Comparison of ENCODE assay signal across 21 cellular contexts in the genomic region with DNA sequence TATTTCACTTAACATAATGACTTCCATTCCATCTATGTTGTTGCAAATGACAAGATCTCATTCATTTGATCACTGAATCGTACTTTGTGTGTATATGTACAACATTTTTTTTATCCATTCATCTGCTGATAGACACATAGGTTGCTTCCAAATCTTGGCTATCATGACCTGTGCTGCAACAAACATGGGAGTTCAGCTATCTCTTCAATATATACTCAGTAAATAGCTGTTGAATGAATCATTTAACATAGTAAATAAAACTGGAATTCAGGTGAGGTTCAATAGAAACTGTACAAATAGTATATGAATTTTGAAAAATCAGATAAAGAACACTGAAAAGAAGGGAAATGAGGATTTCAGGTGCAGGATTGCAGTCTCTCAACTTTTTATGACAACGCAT.
DNase-seq lines count a peak whose midpoint lies in the region; ATAC-seq and TF ChIP-seq lines count a peak whose summit lies in the region.
"Had no signal": no experiment of that assay in that cellular context is flagged by ENCODE, and none has a peak within 500 bp of the region (broad histone marks: within the 10 kb centered on the region; RNA-seq: fewer than 3 reads in every experiment).

No MANE protein-coding gene starts in this region.

- no peak for TF ChIP-seq EP300 in sigmoid colon (IDR thresholded peaks at IDR 0.05)

- no peaks in the 10 kb centered on the region for H3K27me3 ChIP-seq in mammary epithelial cell (ENCODE audit: insufficient read depth, low read length)
- H3K27me3 ChIP-seq in RWPE2 (ENCODE audit: insufficient read depth, poor library complexity, severe bottlenecking) = no peaks in the 10 kb centered on the region
- H3K27me3 ChIP-seq in sigmoid colon = no peaks in the 10 kb centered on the region
- H3K27me3 ChIP-seq: MG63, SJSA1 had no signal

- TF ChIP-seq POLR2A in sigmoid colon (IDR thresholded peaks at IDR 0.05) = no peak

- H3K9ac ChIP-seq in mammary epithelial cell (ENCODE audit: insufficient read depth, low read length) = no peak overlapping the region

- dilution Hi-C loops in mammary epithelial cell (cut with HindIII; ENCODE audit: low sequenced_read_pairs) = no loop called here

- in situ Hi-C loops in mammary epithelial cell (cut with MboI; ENCODE audit: low sequenced_read_pairs in 2 of 2) = no loop called here

- no peaks in the 10 kb centered on the region for H4K20me1 ChIP-seq in mammary epithelial cell (ENCODE audit: insufficient read depth, low read length)

- H3K36me3 Mint-ChIP-seq in MCF 10A (ENCODE audit: insufficient read depth, unreplicated experiment) = no peaks in the 10 kb centered on the region
- no peaks in the 10 kb centered on the region for H3K36me3 Mint-ChIP-seq in natural killer cell treated with Interleukin-12 subunit alpha and Interleukin-12 subunit beta and Interleukin-15 and Interleukin-18, amount 100 ng/mL, for 72 hours

- H3K36me3 ChIP-seq in mammary epithelial cell (ENCODE audit: insufficient read depth, low read length) (no peaks in the 10 kb centered on the region), RWPE2 (ENCODE audit: low read depth) (no peaks in the 10 kb centered on the region), sigmoid colon (no peaks in the 10 kb centered on the region)
- H3K36me3 ChIP-seq: MG63, SJSA1 had no signal

- no peaks in the 10 kb centered on the region for H3K79me2 ChIP-seq in mammary epithelial cell (ENCODE audit: insufficient read depth, low read length)

- H3K4me3 Mint-ChIP-seq in MCF 10A (ENCODE audit: unreplicated experiment) = no peak overlapping the region
- H3K4me3 Mint-ChIP-seq in natural killer cell treated with Interleukin-12 subunit alpha and Interleukin-12 subunit beta and Interleukin-15 and Interleukin-18, amount 100 ng/mL, for 72 hours = no peak overlapping the region

- no peak overlapping the region for H2AFZ ChIP-seq in mammary epithelial cell (ENCODE audit: low read depth, low read length)

- no peak overlapping the region for H3K27ac Mint-ChIP-seq in MCF 10A (ENCODE audit: low read depth, unreplicated experiment)
- no peak overlapping the region for H3K27ac Mint-ChIP-seq in natural killer cell treated with Interleukin-12 subunit alpha and Interleukin-12 subunit beta and Interleukin-15 and Interleukin-18, amount 100 ng/mL, for 72 hours

- peaks cover 12% of the 10 kb centered on the region for H3K4me1 Mint-ChIP-seq in MCF 10A (ENCODE audit: insufficient read depth, unreplicated experiment)
- no peaks in the 10 kb centered on the region for H3K4me1 Mint-ChIP-seq in natural killer cell treated with Interleukin-12 subunit alpha and Interleukin-12 subunit beta and Interleukin-15 and Interleukin-18, amount 100 ng/mL, for 72 hours (ENCODE audit: low read depth in 2 of 2)

- H3K4me1 ChIP-seq in mammary epithelial cell (ENCODE audit: insufficient read depth, low read length) (peaks cover 10% of the 10 kb centered on the region), RWPE2 (ENCODE audit: insufficient read depth, poor library complexity, severe bottlenecking) (peaks cover 19% of the 10 kb centered on the region), sigmoid colon (no peaks in the 10 kb centered on the region)
- H3K4me1 ChIP-seq: SJSA1 had no signal

- 71% methylated on average over 2 of the region's 2 CpGs for WGBS in mammary epithelial cell (ENCODE audit: low coverage, missing lambda C conversion rate)
- 79 to 85% methylated on average over 2 of the region's 2 CpGs for WGBS in sigmoid colon, 2 donors

- H3K27me3 Mint-ChIP-seq in MCF 10A (ENCODE audit: insufficient read depth, unreplicated experiment) = no peaks in the 10 kb centered on the region
- no peaks in the 10 kb centered on the region for H3K27me3 Mint-ChIP-seq in natural killer cell treated with Interleukin-12 subunit alpha and Interleukin-12 subunit beta and Interleukin-15 and Interleukin-18, amount 100 ng/mL, for 72 hours

- POLR2A ChIA-PET in MCF 10A (lab: Yijun Ruan, JAX) = no interaction called here

- H3K9me3 Mint-ChIP-seq in MCF 10A (ENCODE audit: unreplicated experiment) = peaks cover 14% of the 10 kb centered on the region
- H3K9me3 Mint-ChIP-seq in natural killer cell treated with Interleukin-12 subunit alpha and Interleukin-12 subunit beta and Interleukin-15 and Interleukin-18, amount 100 ng/mL, for 72 hours = peaks cover 16% of the 10 kb centered on the region

- intact Hi-C loops in mammary epithelial cell (cut with micrococcal nuclease) (no loop called here), MCF 10A (cut with micrococcal nuclease) (no loop called here), sigmoid colon (cut with DNase I) (no loop called here)

- TF ChIP-seq CTCF in mammary epithelial cell (conservative IDR thresholded peaks at IDR 0.05 in 1 of 2, IDR thresholded peaks at IDR 0.05 in 1 of 2; ENCODE audit: extremely low read depth in 1 of 2, insufficient read depth in 1 of 2, low read depth in 1 of 2, low read length in 2 of 2) = no peak
- TF ChIP-seq CTCF in MCF 10A (IDR thresholded peaks at IDR 0.05; ENCODE audit: unreplicated experiment) = no peak
- TF ChIP-seq CTCF in RWPE2 (IDR thresholded peaks at IDR 0.05; ENCODE audit: poor library complexity, severe bottlenecking) = no peak
- no peak for TF ChIP-seq CTCF in epithelial cell of esophagus (IDR thresholded peaks at IDR 0.05; ENCODE audit: insufficient read depth, low read depth, low read length, missing control alignments)
- TF ChIP-seq CTCF in sigmoid colon (IDR thresholded peaks at IDR 0.05) = no peak

- ATAC-seq in RWPE2 (ENCODE audit: low read depth) (peak; percentile 80), HG03095 (IDR thresholded peaks at IDR 0.05; ENCODE audit: unreplicated experiment) (no peak), HG02852 (IDR thresholded peaks at IDR 0.05; ENCODE audit: unreplicated experiment) (no peak)
- no peak for ATAC-seq in natural killer cell treated with Interleukin-12 subunit alpha and Interleukin-12 subunit beta and Interleukin-15 and Interleukin-18, amount 100 ng/mL, for 72 hours

- H3K9me3 ChIP-seq in mammary epithelial cell (replicated peaks; ENCODE audit: insufficient read depth, low read length) (no peaks in the 10 kb centered on the region), RWPE2 (ENCODE audit: severe bottlenecking) (no peaks in the 10 kb centered on the region), sigmoid colon (no peaks in the 10 kb centered on the region)
- H3K9me3 ChIP-seq: MG63, SJSA1 had no signal

- CTCF ChIA-PET in mammary epithelial cell (lab: Charles Lee; ENCODE audit: low non-redundant PET) (no interaction called here), MCF 10A (lab: Yijun Ruan, JAX) (no interaction called here)

- no peak for DNase-seq in mammary epithelial cell
- no peak for DNase-seq in MCF 10A (ENCODE audit: unreplicated experiment)
- no peak for DNase-seq in RWPE2 (ENCODE audit: low spot score)
- DNase-seq in epithelial cell of esophagus (ENCODE audit: low read depth) = peak; percentile 42
- DNase-seq in sigmoid colon = no peak
- DNase-seq in natural killer cell treated with Interleukin-12 subunit alpha and Interleukin-12 subunit beta and Interleukin-15 and Interleukin-18, amount 100 ng/mL, for 72 hours (ENCODE audit: low spot score) = no peak
- DNase-seq: 8988T, DMS53, GOT3, HCEC 1CT, Karpas-422, MG63, NCI-H1417 treated with DMSO at 0.1 percent for 48 hours, NCI-H187, NCI-H2081 treated with DMSO at 0.1 percent for 48 hours, NCI-H2171, NCI-H510A, Right ventricle myocardium superior had no signal

- H3K27ac ChIP-seq in mammary epithelial cell (ENCODE audit: insufficient read depth, low read depth, low read length) (peak overlapping the region; percentile 19), RWPE2 (ENCODE audit: poor library complexity, severe bottlenecking) (peak overlapping the region; percentile 85), sigmoid colon (no peak overlapping the region)
- H3K27ac ChIP-seq: SJSA1 had no signal

- H3K4me2 ChIP-seq in mammary epithelial cell (ENCODE audit: insufficient read depth, low read depth, low read length) = no peak overlapping the region

- H3K4me3 ChIP-seq in mammary epithelial cell (replicated peaks in 1 of 3; ENCODE audit: insufficient read depth in 1 of 3, low read depth in 2 of 3, low read length in 3 of 3) (no peak overlapping the region), RWPE2 (ENCODE audit: severe bottlenecking) (no peak overlapping the region), epithelial cell of esophagus (ENCODE audit: low read length) (no peak overlapping the region), sigmoid colon (no peak overlapping the region)
- H3K4me3 ChIP-seq: MG63, SJSA1 had no signal

- BruUV-seq in mammary epithelial cell (replicated peaks; lab: Mats Ljungman, UMichigan) = no TSS peak
- no TSS peak for BruUV-seq in MCF 10A (replicated peaks; lab: Mats Ljungman, UMichigan)

Comparison
In these comparisons a context has a peak if more than half of its experiments do, and no peak if none do; other contexts are left out.
1. H3K27ac ChIP-seq: peak in mammary epithelial cell (single experiment) and RWPE2 (single experiment); none in sigmoid colon (0 of 4).